Comparison of ENCODE assay signal across 12 cellular contexts in genomic region chr1:171220551-171221175, GRCh38. TPM values are rescaled to one million over a fixed set of nuclear protein-coding genes. Genes with fewer than 3 reads are reported as not detected.
A peak's percentile ranks its signal among the peaks of the same experiment; 100 is the strongest.
DNase-seq lines count a peak whose midpoint lies in the region; ATAC-seq, FAIRE-seq and TF ChIP-seq lines count a peak whose summit lies in the region.
"Had no signal": no experiment of that assay in that cellular context is flagged by ENCODE, and none has a peak within 500 bp of the region (broad histone marks: within the 10 kb centered on the region; RNA-seq: fewer than 3 reads in every experiment).

No MANE protein-coding gene starts in this region.

- H3K36me3 ChIP-seq in endodermal cell (ENCODE audit: control insufficient read depth, insufficient read depth, low read length) (no peaks in the 10 kb centered on the region), tibial artery (no peaks in the 10 kb centered on the region)

- H3K27ac ChIP-seq in endodermal cell (ENCODE audit: low read depth, low read length) (peak overlapping the region; percentile 86), tibial artery (peak overlapping the region; percentile 74 to 82)

- TF ChIP-seq POLR2A in GM12891 (IDR thresholded peaks at IDR 0.05; ENCODE audit: low read depth, low read length), result no peak

- peaks cover 10% of the 10 kb centered on the region for H3K9me3 Mint-ChIP-seq in endodermal cell
- H3K9me3 Mint-ChIP-seq: activated CD4-positive, alpha-beta T cell treated with anti-CD3 and anti-CD28 coated beads, Interleukin-2, amount 10 ng/mL, durations not matched to agents 24 days and 14 days had no signal

- H3K4me3 ChIP-seq in endodermal cell (ENCODE audit: low read length) (peak overlapping the region; percentile 73), tibial artery (no peak overlapping the region)

- H3K9ac ChIP-seq in endodermal cell (ENCODE audit: extremely low read depth, low read length, poor library complexity, severe bottlenecking), result peak overlapping the region; percentile 71

- TF ChIP-seq CTCF in endodermal cell (conservative IDR thresholded peaks at IDR 0.05) (peak; percentile 39), tibial artery (IDR thresholded peaks at IDR 0.05) (no peak)

- H3K27me3 Mint-ChIP-seq in endodermal cell (ENCODE audit: insufficient read depth), result no peaks in the 10 kb centered on the region
- H3K27me3 Mint-ChIP-seq: activated CD4-positive, alpha-beta T cell treated with anti-CD3 and anti-CD28 coated beads, Interleukin-2, amount 10 ng/mL, durations not matched to agents 24 days and 14 days had no signal

- no peak for FAIRE-seq in GM12891 (lab: Jason Lieb, UNC)

- peaks cover 13% of the 10 kb centered on the region for H3K9me3 ChIP-seq in endodermal cell (ENCODE audit: control insufficient read depth, low read length)
- no peaks in the 10 kb centered on the region for H3K9me3 ChIP-seq in tibial artery

- H3K27ac Mint-ChIP-seq in endodermal cell, result peak overlapping the region; percentile 90
- H3K27ac Mint-ChIP-seq: activated CD4-positive, alpha-beta T cell treated with anti-CD3 and anti-CD28 coated beads, Interleukin-2, amount 10 ng/mL, durations not matched to agents 24 days and 14 days; naive thymus-derived CD8-positive, alpha-beta T cell had no signal

- 6 to 7% methylated on average over 1 to 12 of the region's 13 CpGs for WGBS in endodermal cell (ENCODE audit: insufficient coverage in 1 of 2, insufficient read length in 1 of 2), 2 experiments

- peaks cover 5% of the 10 kb centered on the region for H3K4me1 ChIP-seq in endodermal cell (ENCODE audit: control insufficient read depth, insufficient read depth, low read length)
- peaks cover 0 to 71% (median 50%) of the 10 kb centered on the region in 4 donors for H3K4me1 ChIP-seq in tibial artery

- peak overlapping the region; percentile 55 for H3K4me3 Mint-ChIP-seq in endodermal cell
- H3K4me3 Mint-ChIP-seq: activated CD4-positive, alpha-beta T cell treated with anti-CD3 and anti-CD28 coated beads, Interleukin-2, amount 10 ng/mL, durations not matched to agents 24 days and 14 days; naive thymus-derived CD8-positive, alpha-beta T cell had no signal

- DNase-seq in M059J (ENCODE audit: low read depth) (peak; percentile 50), endodermal cell (peak; percentile 92), left kidney (ENCODE audit: low read depth, low spot score) (peak; percentile 79), tibial artery (no peak), germinal center (ENCODE audit: low spot score) (no peak), GM19238 (ENCODE audit: insufficient read length, low spot score) (no peak), GM12891 (ENCODE audit: insufficient read length, low spot score) (no peak)
- DNase-seq: activated CD4-positive, alpha-beta T cell treated with anti-CD3 and anti-CD28 coated beads, Interleukin-2, amount 10 ng/mL, durations not matched to agents 24 days and 14 days; cortex of kidney; naive thymus-derived CD8-positive, alpha-beta T cell; NCI-H748 treated with DMSO at 0.1 percent for 48 hours had no signal

- intact Hi-C loops in tibial artery (cut with DNase I; ENCODE audit: low total_unique reads), result no loop called here

- H3K4me1 Mint-ChIP-seq in endodermal cell, result peaks cover 32% of the 10 kb centered on the region
- H3K4me1 Mint-ChIP-seq: activated CD4-positive, alpha-beta T cell treated with anti-CD3 and anti-CD28 coated beads, Interleukin-2, amount 10 ng/mL, durations not matched to agents 24 days and 14 days; naive thymus-derived CD8-positive, alpha-beta T cell had no signal

- ATAC-seq in esophagus mucosa, result no peak
- ATAC-seq: naive thymus-derived CD8-positive, alpha-beta T cell had no signal

- H3K36me3 Mint-ChIP-seq in endodermal cell (ENCODE audit: low read depth), result no peaks in the 10 kb centered on the region

- no peaks in the 10 kb centered on the region for H3K27me3 ChIP-seq in endodermal cell (ENCODE audit: control insufficient read depth, insufficient read depth, low read length, poor library complexity, severe bottlenecking)
- H3K27me3 ChIP-seq in tibial artery, result no peaks in the 10 kb centered on the region

TF ChIP-seq in GM12891, 5 proteins besides CTCF, POLR2A, EP300 and RAD21:
- TF ChIP-seq PAX5 (IDR thresholded peaks at IDR 0.05; ENCODE audit: insufficient read depth, low read length, severe bottlenecking) (no peak), POLR2AphosphoS5 (IDR thresholded peaks at IDR 0.05; ENCODE audit: low read depth, low read length) (no peak), SPI1 (IDR thresholded peaks at IDR 0.05; ENCODE audit: low read depth, low read length) (no peak), TAF1 (IDR thresholded peaks at IDR 0.05; ENCODE audit: low read depth, low read length) (no peak), POU2F2 (IDR thresholded peaks at IDR 0.05; ENCODE audit: low read depth, low read length) (no peak)

RNA-seq across cellular contexts. Expression of gene FMO1, which starts 27.6 kb away (rescaled TPM):
- total RNA-seq in M059J (2014; rRNA removed; shearing (Covaris generic)), result not detected in 2 replicates
- total RNA-seq in endodermal cell, result not detected
- 0.78 TPM for polyA plus RNA-seq in endodermal cell (2013, experiment 1 of 2)
- polyA plus RNA-seq in endodermal cell (2013, experiment 2 of 2), result 0.66 TPM
- total RNA-seq in esophagus mucosa, result 1.8 TPM
- polyA plus RNA-seq in GM12891 (2012; ENCODE audit: low read depth, missing spikeins), result not detected
- total RNA-seq: activated CD4-positive, alpha-beta T cell treated with anti-CD3 and anti-CD28 coated beads, Interleukin-2, amount 10 ng/mL, durations not matched to agents 24 days and 14 days; naive thymus-derived CD8-positive, alpha-beta T cell had no signal
- polyA plus RNA-seq: naive thymus-derived CD8-positive, alpha-beta T cell had no signal

RNA-seq across cellular contexts. Expression of gene FMO2, which starts 35.6 kb away (rescaled TPM):
- not detected in 2 replicates for total RNA-seq in M059J (2014; rRNA removed; shearing (Covaris generic))
- total RNA-seq in endodermal cell (not detected), esophagus mucosa (113 TPM)
- 0.25 TPM for polyA plus RNA-seq in endodermal cell (2013, experiment 1 of 2)
- polyA plus RNA-seq in endodermal cell (2013, experiment 2 of 2), result 0.17 TPM
- polyA plus RNA-seq in GM12891 (2012; ENCODE audit: low read depth, missing spikeins), result not detected
- total RNA-seq: activated CD4-positive, alpha-beta T cell treated with anti-CD3 and anti-CD28 coated beads, Interleukin-2, amount 10 ng/mL, durations not matched to agents 24 days and 14 days; naive thymus-derived CD8-positive, alpha-beta T cell had no signal
- polyA plus RNA-seq: naive thymus-derived CD8-positive, alpha-beta T cell had no signal

Comparison
In these comparisons a context has a peak if more than half of its experiments do, and no peak if none do; other contexts are left out.
1. DNase-seq: peak in M059J (single experiment), endodermal cell (single experiment) and left kidney (single experiment); none in tibial artery (0 of 2), germinal center (single experiment), GM19238 (single experiment) and GM12891 (single experiment).
2. RNA of gene FMO2, which starts 35.6 kb away (total RNA-seq): 113 TPM in esophagus mucosa (single experiment); not detected in M059J and not detected in endodermal cell; every median in the first group is over 100 times any median in the second.